ENCODE assay signal across 16 cellular contexts in genomic region chr10:103145046-103145445, GRCh38. TPM values are rescaled to one million over a fixed set of nuclear protein-coding genes. Genes with fewer than 3 reads are reported as not detected.
A peak's percentile ranks its signal among the peaks of the same experiment; 100 is the strongest.
DNase-seq lines count a peak whose midpoint lies in the region; FAIRE-seq and TF ChIP-seq lines count a peak whose summit lies in the region.
"Had no signal": no experiment of that assay in that cellular context is flagged by ENCODE, and none has a peak within 500 bp of the region (broad histone marks: within the 10 kb centered on the region; RNA-seq: fewer than 3 reads in every experiment).

No MANE protein-coding gene starts in this region.

- no peaks in the 10 kb centered on the region for H3K9me3 Mint-ChIP-seq in activated CD4-positive, alpha-beta memory T cell treated with anti-CD3 and anti-CD28 coated beads for 36 hours
- H3K9me3 Mint-ChIP-seq: central memory CD8-positive, alpha-beta T cell had no signal

- H3K4me3 ChIP-seq in fibroblast of villous mesenchyme (ENCODE audit: low read depth, low read length) (no peak overlapping the region), sigmoid colon (no peak overlapping the region)
- H3K4me3 ChIP-seq: BLaER1 treated with 17β-estradiol and CSF1 and Interleukin-3, amounts not matched to agents 10 nM and 100 nM had no signal

- H3K27ac Mint-ChIP-seq in activated CD4-positive, alpha-beta memory T cell treated with anti-CD3 and anti-CD28 coated beads for 36 hours = no peak overlapping the region

- no peak for TF ChIP-seq CTCF in fibroblast of villous mesenchyme (IDR thresholded peaks at IDR 0.05; ENCODE audit: insufficient read depth, low read depth, low read length)
- no peak for TF ChIP-seq CTCF in sigmoid colon (IDR thresholded peaks at IDR 0.05)

- POLR2A ChIA-PET in activated CD4-positive, alpha-beta memory T cell treated with anti-CD3 and anti-CD28 coated beads for 36 hours (lab: Charles Lee) = no interaction called here

- DNase-seq in GM12891 (ENCODE audit: insufficient read length, low spot score) = no peak
- peak; percentile 41 for DNase-seq in amniotic epithelial cell (ENCODE audit: low read depth)
- peak; percentile 53 for DNase-seq in fibroblast of villous mesenchyme (ENCODE audit: low read depth)
- DNase-seq in sigmoid colon = no peak
- DNase-seq in activated CD4-positive, alpha-beta memory T cell treated with anti-CD3 and anti-CD28 coated beads for 36 hours = no peak
- DNase-seq in activated naive CD4-positive, alpha-beta T cell (lab: John Stamatoyannopoulos, UW) = no peak
- no peak for DNase-seq in C1 segment of cervical spinal cord (lab: John Stamatoyannopoulos, UW)
- no peak for DNase-seq in NCI-H1105 (lab: John Stamatoyannopoulos, UW)
- DNase-seq: activated naive CD4-positive, alpha-beta T cell treated with anti-CD3 and anti-CD28 coated beads, Interleukin-2, amount 50 U/mL, for 16 hours; head of caudate nucleus; Kasumi-1; NCI-H1436 treated with DMSO at 0.1 percent for 48 hours; NCI-H226; substantia nigra had no signal

- H3K4me1 ChIP-seq in sigmoid colon = peaks cover 0 to 40% (median 32%) of the 10 kb centered on the region in 4 donors

- FAIRE-seq in GM12891 (lab: Jason Lieb, UNC) = peak; percentile 26

- no peak overlapping the region for H3K4me3 Mint-ChIP-seq in activated CD4-positive, alpha-beta memory T cell treated with anti-CD3 and anti-CD28 coated beads for 36 hours
- H3K4me3 Mint-ChIP-seq: central memory CD8-positive, alpha-beta T cell had no signal

- no peak for TF ChIP-seq POLR2A in GM12891 (IDR thresholded peaks at IDR 0.05; ENCODE audit: low read depth, low read length)
- TF ChIP-seq POLR2A in sigmoid colon (IDR thresholded peaks at IDR 0.05) = no peak

- H3K4me1 Mint-ChIP-seq in activated CD4-positive, alpha-beta memory T cell treated with anti-CD3 and anti-CD28 coated beads for 36 hours (ENCODE audit: low read depth) = peaks cover 5% of the 10 kb centered on the region

- CTCF ChIA-PET in activated CD4-positive, alpha-beta memory T cell treated with anti-CD3 and anti-CD28 coated beads for 36 hours (lab: Charles Lee) = no interaction called here

- H3K9me3 ChIP-seq in sigmoid colon = no peaks in the 10 kb centered on the region
- H3K9me3 ChIP-seq: BLaER1 treated with 17β-estradiol and CSF1 and Interleukin-3, amounts not matched to agents 10 nM and 100 nM had no signal

- 94 to 98% methylated on average over 1 of the region's 1 CpG for WGBS in sigmoid colon, 2 donors

- peaks cover 6% of the 10 kb centered on the region for H3K36me3 Mint-ChIP-seq in activated CD4-positive, alpha-beta memory T cell treated with anti-CD3 and anti-CD28 coated beads for 36 hours

- H3K36me3 ChIP-seq in sigmoid colon = peaks cover 0 to 4% (median 0%) of the 10 kb centered on the region in 4 donors

- no peaks in the 10 kb centered on the region for H3K27me3 ChIP-seq in sigmoid colon
- H3K27me3 ChIP-seq: BLaER1 treated with 17β-estradiol and CSF1 and Interleukin-3, amounts not matched to agents 10 nM and 100 nM had no signal

- TF ChIP-seq EP300 in sigmoid colon (IDR thresholded peaks at IDR 0.05) = no peak

- H3K27me3 Mint-ChIP-seq in activated CD4-positive, alpha-beta memory T cell treated with anti-CD3 and anti-CD28 coated beads for 36 hours = no peaks in the 10 kb centered on the region
- H3K27me3 Mint-ChIP-seq: central memory CD8-positive, alpha-beta T cell had no signal

- intact Hi-C loops in sigmoid colon (cut with DNase I) = no loop called here
- intact Hi-C loops in activated CD4-positive, alpha-beta memory T cell treated with anti-CD3 and anti-CD28 coated beads for 36 hours (cut with micrococcal nuclease) = no loop called here

- H3K27ac ChIP-seq in sigmoid colon = peak overlapping the region in 3 of 4 donors; percentile 54 to 72 (median 63)
- H3K27ac ChIP-seq: BLaER1 treated with 17β-estradiol and CSF1 and Interleukin-3, amounts not matched to agents 10 nM and 100 nM had no signal

TF ChIP-seq in GM12891, 5 proteins besides CTCF, POLR2A, EP300 and RAD21:
- no peak for TF ChIP-seq POLR2AphosphoS5 (IDR thresholded peaks at IDR 0.05; ENCODE audit: low read depth, low read length)
- no peak for TF ChIP-seq POU2F2 (IDR thresholded peaks at IDR 0.05; ENCODE audit: low read depth, low read length)
- no peak for TF ChIP-seq TAF1 (IDR thresholded peaks at IDR 0.05; ENCODE audit: low read depth, low read length)
- TF ChIP-seq SPI1 (IDR thresholded peaks at IDR 0.05; ENCODE audit: low read depth, low read length) = no peak
- TF ChIP-seq PAX5 (IDR thresholded peaks at IDR 0.05; ENCODE audit: insufficient read depth, low read length, severe bottlenecking) = no peak

RNA-seq across cellular contexts. Expression of gene NT5C2, which starts 48.0 kb away (rescaled TPM):
- polyA plus RNA-seq in GM12891 (2012; ENCODE audit: low read depth, missing spikeins) = 28.2 TPM
- total RNA-seq in fibroblast of villous mesenchyme (64.4 and 92.0 TPM in 2 replicates), sigmoid colon (10 to 100 TPM; 37.7 to 51.4 (median 46.9) TPM)
- polyA plus RNA-seq in sigmoid colon = 10 to 100 TPM; 49.2 to 61.5 (median 53.1) TPM
- total RNA-seq in activated CD4-positive, alpha-beta memory T cell treated with anti-CD3 and anti-CD28 coated beads for 36 hours = 10 to 100 TPM; 46.6 to 50.1 TPM

Comparison
In these comparisons a context has a peak if more than half of its experiments do, and no peak if none do; other contexts are left out.
1. DNase-seq: peak in amniotic epithelial cell (single experiment) and fibroblast of villous mesenchyme (single experiment); none in GM12891 (single experiment), sigmoid colon (single experiment), activated CD4-positive, alpha-beta memory T cell treated with anti-CD3 and anti-CD28 coated beads for 36 hours (single experiment), activated naive CD4-positive, alpha-beta T cell (0 of 4), C1 segment of cervical spinal cord (0 of 14) and NCI-H1105 (single experiment).